ENCODE assay signal across 1 cellular context in genomic region chr5:37086466-37087178, GRCh38.
TF ChIP-seq lines count a peak whose summit lies in the region.

No MANE protein-coding gene starts in this region.

TF ChIP-seq in SK-N-SH, 30 proteins besides CTCF, POLR2A, EP300 and RAD21 (continued from another document):
- no peak for TF ChIP-seq FOSL2 (IDR thresholded peaks at IDR 0.05; ENCODE audit: borderline replicate concordance, low read depth)
